In genomic region chr13:48562296-48563066, GRCh38 we compare ENCODE assay signal across 8 cellular contexts. TPM values are rescaled to one million over a fixed set of nuclear protein-coding genes. Genes with fewer than 3 reads are reported as not detected.
DNase-seq lines count a peak whose midpoint lies in the region; ATAC-seq and TF ChIP-seq lines count a peak whose summit lies in the region.

No MANE protein-coding gene starts in this region.

- H3K4me3 ChIP-seq in psoas muscle (no peak overlapping the region), osteoblast (ENCODE audit: insufficient read depth, low read length) (no peak overlapping the region)

- H4K20me1 ChIP-seq in osteoblast (ENCODE audit: insufficient read depth, low read length), result no peaks in the 10 kb centered on the region

- no peaks in the 10 kb centered on the region for H3K36me3 ChIP-seq in psoas muscle (ENCODE audit: insufficient read depth in 1 of 2, low read depth in 1 of 2)
- H3K36me3 ChIP-seq in osteoblast (ENCODE audit: insufficient read depth, low read length), result no peaks in the 10 kb centered on the region

- H3K79me2 ChIP-seq in osteoblast (ENCODE audit: insufficient read depth, low read length), result no peaks in the 10 kb centered on the region

- intact Hi-C loops in psoas muscle (cut with DNase I), result no loop called here

- ATAC-seq in HG03442 (IDR thresholded peaks at IDR 0.05; ENCODE audit: unreplicated experiment) (peak; percentile 97), left lobe of liver (peak; percentile 13), psoas muscle (no peak)

- H3K9me3 ChIP-seq in psoas muscle, result no peaks in the 10 kb centered on the region
- no peaks in the 10 kb centered on the region for H3K9me3 ChIP-seq in osteoblast (ENCODE audit: low read depth, low read length)

- H3K27me3 ChIP-seq in psoas muscle (ENCODE audit: insufficient read depth in 3 of 3, low read length in 2 of 3), result no peaks in the 10 kb centered on the region
- H3K27me3 ChIP-seq in osteoblast (ENCODE audit: insufficient read depth, low read length), result no peaks in the 10 kb centered on the region

- H3K27ac ChIP-seq in psoas muscle (no peak overlapping the region), osteoblast (ENCODE audit: low read depth, low read length) (no peak overlapping the region)

- TF ChIP-seq CTCF in psoas muscle (IDR thresholded peaks at IDR 0.05) (no peak), osteoblast (IDR thresholded peaks at IDR 0.05; ENCODE audit: extremely low read depth, low read depth, low read length) (no peak)

- no peak overlapping the region for H2AFZ ChIP-seq in osteoblast (ENCODE audit: low read length)

- no peak overlapping the region for H3K4me2 ChIP-seq in osteoblast (ENCODE audit: insufficient read depth, low read length)

- WGBS in psoas muscle, 3 donors, result 81 to 93% (median 90%) methylated on average over 4 of the region's 4 CpGs

- peaks cover 5% of the 10 kb centered on the region for H3K4me1 ChIP-seq in psoas muscle
- H3K4me1 ChIP-seq in osteoblast (ENCODE audit: insufficient read depth, low read length), result peaks cover 12% of the 10 kb centered on the region

- DNase-seq in activated gamma-delta T cell treated with Interleukin-2 at 50 U/mL for 16 hours, result peak; percentile 71
- no peak for DNase-seq in activated gamma-delta T cell (lab: John Stamatoyannopoulos, UW)
- peak; percentile 13 to 42 for DNase-seq in activated CD4-positive, alpha-beta T cell treated with anti-CD3 and anti-CD28 coated beads for 24 hours (ENCODE audit: low read depth in 2 of 2)
- DNase-seq in left lobe of liver (ENCODE audit: low spot score), result no peak
- DNase-seq in psoas muscle, result no peak
- no peak for DNase-seq in osteoblast (ENCODE audit: insufficient read length, low spot score, missing footprints)
- DNase-seq in NCI-H128 (lab: John Stamatoyannopoulos, UW; ENCODE audit: unreplicated experiment), result no peak

RNA-seq across cellular contexts. Expression of gene RCBTB2, which starts 29.6 kb away (rescaled TPM):
- 3.5 TPM for total RNA-seq in left lobe of liver
- total RNA-seq in psoas muscle, result 10 to 100 TPM in 2 of 4 donors, 1 to 10 TPM in 2; 2.8 to 18.5 (median 10.3) TPM
- 1 to 10 TPM; 3.1 to 8.2 (median 3.5) TPM for polyA plus RNA-seq in psoas muscle
- total RNA-seq in osteoblast, result 10.5 and 11.8 TPM in 2 replicates

Comparison
In these comparisons a context has a peak if more than half of its experiments do, and no peak if none do; other contexts are left out.
1. DNase-seq: peak in activated gamma-delta T cell treated with Interleukin-2 at 50 U/mL for 16 hours (single experiment) and activated CD4-positive, alpha-beta T cell treated with anti-CD3 and anti-CD28 coated beads for 24 hours (2 of 2); none in activated gamma-delta T cell (single experiment), left lobe of liver (single experiment), psoas muscle (0 of 2), osteoblast (single experiment) and NCI-H128 (single experiment).
2. ATAC-seq: peak in HG03442 (single experiment) and left lobe of liver (single experiment); none in psoas muscle (0 of 4).